8 cellular contexts compared by ENCODE assay signal in genomic region chr2:218908721-218909619, GRCh38. TPM values are rescaled to one million over a fixed set of nuclear protein-coding genes. Genes with fewer than 3 reads are reported as not detected.
DNase-seq lines count a peak whose midpoint lies in the region; ATAC-seq lines count a peak whose summit lies in the region.

No MANE protein-coding gene starts in this region.

- peak overlapping the region; percentile 96 for H3K9ac ChIP-seq in NT2/D1 (ENCODE audit: insufficient read length, low read depth)
- no peak overlapping the region for H3K9ac ChIP-seq in muscle layer of colon (ENCODE audit: low read length)

- peak; percentile 93 for DNase-seq in CMK (ENCODE audit: low read depth)
- peak; percentile 89 for DNase-seq in HPDE6-E6E7 (ENCODE audit: extremely low spot score)
- peak; percentile 96 for DNase-seq in NT2/D1 (ENCODE audit: low read depth, low spot score)
- peak; percentile 85 for DNase-seq in activated T-cell treated with anti-CD3 and anti-CD28 coated beads for 4 hours
- DNase-seq in stimulated activated CD8-positive, alpha-beta memory T cell treated with anti-CD3 and anti-CD28 coated beads, Interleukin-4, amount 100 ng/mL, for 4 hours (ENCODE audit: low read depth in 2 of 2, low spot score in 1 of 2): peak; percentile 73 to 75

- H3K4me3 ChIP-seq in NT2/D1 (ENCODE audit: insufficient read length, low read depth) (peak overlapping the region; percentile 79), muscle layer of colon (ENCODE audit: low read depth in 1 of 2, low read length in 2 of 2) (peak overlapping the region; percentile 71 to 87)

- H3K9me3 ChIP-seq in NT2/D1 (ENCODE audit: insufficient read depth, low read length) (no peaks in the 10 kb centered on the region), muscle layer of colon (ENCODE audit: low read length) (no peaks in the 10 kb centered on the region)

- H3K36me3 ChIP-seq in NT2/D1 (ENCODE audit: insufficient read depth, insufficient read length, low read length) (no peaks in the 10 kb centered on the region), muscle layer of colon (ENCODE audit: insufficient read depth, low read length) (no peaks in the 10 kb centered on the region)

- H3K4me1 ChIP-seq in NT2/D1 (ENCODE audit: insufficient read depth, insufficient read length) (peaks cover 2% of the 10 kb centered on the region), muscle layer of colon (ENCODE audit: insufficient read depth, low read length) (peaks cover 3% of the 10 kb centered on the region)

- peaks cover 17% of the 10 kb centered on the region for H3K27me3 ChIP-seq in NT2/D1 (ENCODE audit: insufficient read depth, insufficient read length)
- H3K27me3 ChIP-seq in muscle layer of colon (ENCODE audit: control insufficient read depth in 1 of 2, insufficient read depth in 2 of 2, low read length in 2 of 2): no peaks in the 10 kb centered on the region

- H3K27ac ChIP-seq in muscle layer of colon (ENCODE audit: low read depth, low read length): no peak overlapping the region

- peak; percentile 90 for ATAC-seq in GM19455 (IDR thresholded peaks at IDR 0.05; ENCODE audit: unreplicated experiment)
- peak; percentile 95 for ATAC-seq in esophagus mucosa

RNA-seq across cellular contexts. Expression of gene WNT10A, which starts 28.3 kb away (rescaled TPM):
- 3.4 TPM for total RNA-seq in esophagus mucosa

RNA-seq across cellular contexts. Expression of gene WNT6, which starts 49.4 kb away (rescaled TPM):
- not detected for total RNA-seq in esophagus mucosa

RNA-seq across cellular contexts. Expression of gene CDK5R2, which starts 50.5 kb away (rescaled TPM):
- total RNA-seq in esophagus mucosa: not detected
